In genomic region chr1:63874278-63874880, GRCh38 we compare ENCODE assay signal across 16 cellular contexts.
A peak's percentile ranks its signal among the peaks of the same experiment; 100 is the strongest.
DNase-seq lines count a peak whose midpoint lies in the region; ATAC-seq and TF ChIP-seq lines count a peak whose summit lies in the region.
"Had no signal": no experiment of that assay in that cellular context is flagged by ENCODE, and none has a peak within 500 bp of the region (broad histone marks: within the 10 kb centered on the region; RNA-seq: fewer than 3 reads in every experiment).

No MANE protein-coding gene starts in this region.

- 61% methylated on average over 1 of the region's 1 CpG for WGBS in suprapubic skin

- peak overlapping the region; percentile 70 for H3K4me2 ChIP-seq in PC-3 (ENCODE audit: low read length)

- TF ChIP-seq POLR2A in suprapubic skin (IDR thresholded peaks at IDR 0.05), result no peak

- no peaks in the 10 kb centered on the region for H3K36me3 Mint-ChIP-seq in progenitor cell of endocrine pancreas (ENCODE audit: insufficient read depth)
- H3K36me3 Mint-ChIP-seq in naive thymus-derived CD8-positive, alpha-beta T cell, result no peaks in the 10 kb centered on the region
- H3K36me3 Mint-ChIP-seq: immature natural killer cell had no signal

- no peaks in the 10 kb centered on the region for H3K9me3 ChIP-seq in PC-3 (ENCODE audit: low read length)
- no peaks in the 10 kb centered on the region for H3K9me3 ChIP-seq in suprapubic skin
- H3K9me3 ChIP-seq: mucosa of descending colon had no signal

- peaks cover 79% of the 10 kb centered on the region for H3K79me2 ChIP-seq in PC-3 (ENCODE audit: low read length)

- H3K4me3 Mint-ChIP-seq in progenitor cell of endocrine pancreas (ENCODE audit: low read depth), result no peak overlapping the region
- no peak overlapping the region for H3K4me3 Mint-ChIP-seq in naive thymus-derived CD8-positive, alpha-beta T cell
- H3K4me3 Mint-ChIP-seq: activated CD4-positive, alpha-beta T cell treated with anti-CD3 and anti-CD28 coated beads for 36 hours; immature natural killer cell had no signal

- TF ChIP-seq CTCF in PC-3 (conservative IDR thresholded peaks at IDR 0.05; ENCODE audit: low read depth, low read length), result no peak
- no peak for TF ChIP-seq CTCF in fibroblast of mammary gland (conservative IDR thresholded peaks at IDR 0.05; ENCODE audit: control insufficient read depth, insufficient read depth, low read depth, low read length)
- no peak for TF ChIP-seq CTCF in progenitor cell of endocrine pancreas (IDR thresholded peaks at IDR 0.05; ENCODE audit: unreplicated experiment)
- TF ChIP-seq CTCF in suprapubic skin (IDR thresholded peaks at IDR 0.05), result no peak

- CTCF ChIA-PET in PC-3 (lab: Charles Lee), result interaction anchor here (0.6 kb wide), 2 partner anchors 41 to 260 kb away, joined by 3 to 5 read pairs; no protein-coding TSS in a partner anchor

- no peak overlapping the region for H2AFZ ChIP-seq in PC-3 (ENCODE audit: low read length)

- H3K4me1 ChIP-seq in PC-3 (ENCODE audit: insufficient read depth, low read length) (peaks cover 69% of the 10 kb centered on the region), suprapubic skin (peaks cover 40% of the 10 kb centered on the region)

- POLR2A ChIA-PET in PC-3 (lab: Charles Lee; ENCODE audit: unreplicated experiment), result no interaction called here
- POLR2A ChIA-PET in naive thymus-derived CD8-positive, alpha-beta T cell (lab: Charles Lee), result no interaction called here

- DNase-seq in EL (peak; percentile 60), PC-3 (peak; percentile 38), fibroblast of mammary gland (ENCODE audit: low read depth) (peak; percentile 73), progenitor cell of endocrine pancreas (ENCODE audit: low spot score, unreplicated experiment) (no peak), foreskin melanocyte (no peak), suprapubic skin (ENCODE audit: low spot score in 2 of 2) (no peak)
- DNase-seq in naive thymus-derived CD8-positive, alpha-beta T cell, result no peak
- DNase-seq: activated CD4-positive, alpha-beta T cell treated with anti-CD3 and anti-CD28 coated beads for 36 hours; C1 segment of cervical spinal cord; DMS79; effector CD8-positive, alpha-beta T cell; immature natural killer cell; MM.1S; mucosa of descending colon; NCI-H774 had no signal

- H3K9me2 ChIP-seq in PC-3 (replicated peaks; ENCODE audit: low read length), result no peaks in the 10 kb centered on the region

- no peak for ATAC-seq in PC-3
- ATAC-seq in naive thymus-derived CD8-positive, alpha-beta T cell, result no peak
- ATAC-seq in HG02885 (IDR thresholded peaks at IDR 0.05; ENCODE audit: poor library complexity, unreplicated experiment), result no peak
- ATAC-seq: activated CD4-positive, alpha-beta T cell treated with anti-CD3 and anti-CD28 coated beads for 36 hours; mucosa of descending colon had no signal

- H3F3A ChIP-seq in PC-3 (ENCODE audit: low read length, unreplicated experiment), result peaks cover 13% of the 10 kb centered on the region

- intact Hi-C loops in PC-3 (cut with micrococcal nuclease), result no loop called here

- H3K27ac ChIP-seq in PC-3 (ENCODE audit: low read length), result peak overlapping the region; percentile 64
- no peak overlapping the region for H3K27ac ChIP-seq in suprapubic skin

- no peak overlapping the region for H3K9ac ChIP-seq in PC-3 (ENCODE audit: low read length)

- no peaks in the 10 kb centered on the region for H3K27me3 Mint-ChIP-seq in progenitor cell of endocrine pancreas
- H3K27me3 Mint-ChIP-seq in naive thymus-derived CD8-positive, alpha-beta T cell, result peaks cover 0 to 6% (median 1%) of the 10 kb centered on the region in 5 donors
- H3K27me3 Mint-ChIP-seq: activated CD4-positive, alpha-beta T cell treated with anti-CD3 and anti-CD28 coated beads for 36 hours had no signal

- H3K36me3 ChIP-seq in PC-3 (ENCODE audit: low read depth, low read length) (no peaks in the 10 kb centered on the region), suprapubic skin (no peaks in the 10 kb centered on the region)

- H3K27me3 ChIP-seq in PC-3 (ENCODE audit: low read length), result no peaks in the 10 kb centered on the region
- no peaks in the 10 kb centered on the region for H3K27me3 ChIP-seq in suprapubic skin

- BruUV-seq in PC-3 (replicated peaks; lab: Mats Ljungman, UMichigan), result no TSS peak

- H3K9me3 Mint-ChIP-seq in progenitor cell of endocrine pancreas (ENCODE audit: low read depth), result no peaks in the 10 kb centered on the region
- H3K9me3 Mint-ChIP-seq in naive thymus-derived CD8-positive, alpha-beta T cell, result no peaks in the 10 kb centered on the region
- H3K9me3 Mint-ChIP-seq: immature natural killer cell had no signal

- TF ChIP-seq EP300 in suprapubic skin (IDR thresholded peaks at IDR 0.05), result no peak

- peaks cover 46% of the 10 kb centered on the region for H3K4me1 Mint-ChIP-seq in progenitor cell of endocrine pancreas (ENCODE audit: low read depth)
- H3K4me1 Mint-ChIP-seq in naive thymus-derived CD8-positive, alpha-beta T cell, result no peaks in the 10 kb centered on the region
- H3K4me1 Mint-ChIP-seq: activated CD4-positive, alpha-beta T cell treated with anti-CD3 and anti-CD28 coated beads for 36 hours; immature natural killer cell had no signal

- H3K4me3 ChIP-seq in PC-3 (ENCODE audit: low read length), result peak overlapping the region; percentile 1; the same call in 1 of the 2 replicates
- no peak overlapping the region for H3K4me3 ChIP-seq in fibroblast of mammary gland (ENCODE audit: control insufficient read depth, low read depth, low read length)
- H3K4me3 ChIP-seq in suprapubic skin, result no peak overlapping the region
- H3K4me3 ChIP-seq: mucosa of descending colon had no signal

- peak overlapping the region; percentile 30 for H3K27ac Mint-ChIP-seq in progenitor cell of endocrine pancreas
- no peak overlapping the region for H3K27ac Mint-ChIP-seq in naive thymus-derived CD8-positive, alpha-beta T cell
- H3K27ac Mint-ChIP-seq: activated CD4-positive, alpha-beta T cell treated with anti-CD3 and anti-CD28 coated beads for 36 hours; immature natural killer cell had no signal

- H4K20me1 ChIP-seq in PC-3 (ENCODE audit: low read length), result no peaks in the 10 kb centered on the region

Comparison
In these comparisons a context has a peak if more than half of its experiments do, and no peak if none do; other contexts are left out.
1. DNase-seq: peak in EL (single experiment), PC-3 (single experiment) and fibroblast of mammary gland (single experiment); none in progenitor cell of endocrine pancreas (single experiment), foreskin melanocyte (single experiment), naive thymus-derived CD8-positive, alpha-beta T cell (0 of 10) and suprapubic skin (0 of 2).